1 cellular context compared by ENCODE assay signal in genomic region chr1:25219661-25220251, GRCh38.
A peak's percentile ranks its signal among the peaks of the same experiment; 100 is the strongest.
TF ChIP-seq lines count a peak whose summit lies in the region.

No MANE protein-coding gene starts in this region.

TF ChIP-seq in K562, 482 proteins besides CTCF, POLR2A, EP300 and RAD21:
- TF ChIP-seq FOSL1 (tag; conservative IDR thresholded peaks at IDR 0.05) = peak; percentile 56
- 0 out of 4 replicates have a peak, but pooled peaks of 1 of the 2 experiments have one; percentile 38 for TF ChIP-seq RCOR1 (IDR thresholded peaks at IDR 0.05; ENCODE audit: borderline replicate concordance in 1 of 2, low read depth in 2 of 2, low read length in 2 of 2)
- peak; percentile 49; the same call in 1 of the 2 replicates for TF ChIP-seq CEBPB (tag; IDR thresholded peaks at IDR 0.05)
- TF ChIP-seq RBM17 (IDR thresholded peaks at IDR 0.05; ENCODE audit: borderline replicate concordance, low read depth, low read length) = no peak
- no peak for TF ChIP-seq TAL1 (IDR thresholded peaks at IDR 0.05)
- no peak for TF ChIP-seq HNRNPK (IDR thresholded peaks at IDR 0.05; ENCODE audit: low read depth, low read length, poor library complexity, severe bottlenecking)
- no peak for TF ChIP-seq BCOR (IDR thresholded peaks at IDR 0.05)
- TF ChIP-seq EGR1 (conservative IDR thresholded peaks at IDR 0.05) = peak; percentile 71
- no peak for TF ChIP-seq MEF2D (tag; conservative IDR thresholded peaks at IDR 0.05; ENCODE audit: low read depth)
- TF ChIP-seq ZNF766 (CRISPR knock-in tag; conservative IDR thresholded peaks at IDR 0.05) = no peak
- no peak for TF ChIP-seq MCM3 (IDR thresholded peaks at IDR 0.05)
- no peak for TF ChIP-seq ARID1B (IDR thresholded peaks at IDR 0.05)
- TF ChIP-seq FOXA3 (CRISPR knock-in tag; conservative IDR thresholded peaks at IDR 0.05 in 1 of 2, IDR thresholded peaks at IDR 0.05 in 1 of 2) = no peak
- no peak for TF ChIP-seq STAT5B (CRISPR knock-in tag; IDR thresholded peaks at IDR 0.05)
- TF ChIP-seq ZEB2 (IDR thresholded peaks at IDR 0.05) = no peak
- no peak for TF ChIP-seq BRF2 (IDR thresholded peaks at IDR 0.05; ENCODE audit: borderline replicate concordance, insufficient read depth, insufficient read length)
- TF ChIP-seq RB1 (IDR thresholded peaks at IDR 0.05; ENCODE audit: low read depth) = no peak
- no peak for TF ChIP-seq E2F1 (CRISPR knock-in tag; IDR thresholded peaks at IDR 0.05)
- peak; percentile 60 to 73; a peak in 2 of 4 replicates for TF ChIP-seq KDM1A (IDR thresholded peaks at IDR 0.05)
- no peak for TF ChIP-seq ATF4 (CRISPR knock-in tag; IDR thresholded peaks at IDR 0.05)
- TF ChIP-seq JUND (IDR thresholded peaks at IDR 0.05; ENCODE audit: borderline replicate concordance, low read depth, low read length) = 0 out of 2 replicates have a peak, but pooled peaks have one; percentile 16
- no peak for TF ChIP-seq JUND (tag; IDR thresholded peaks at IDR 0.05; ENCODE audit: borderline replicate concordance, low read depth, low read length)
- TF ChIP-seq CREB3 (tag; conservative IDR thresholded peaks at IDR 0.05; ENCODE audit: low read depth) = no peak
- no peak for TF ChIP-seq ZNF740 (CRISPR knock-in tag; IDR thresholded peaks at IDR 0.05)
- TF ChIP-seq ZNF740 (tag; IDR thresholded peaks at IDR 0.05) = no peak
- no peak for TF ChIP-seq POLR2AphosphoS5 (IDR thresholded peaks at IDR 0.05; ENCODE audit: control insufficient read depth, insufficient read depth, low read depth, low read length)
- TF ChIP-seq RBM34 (IDR thresholded peaks at IDR 0.05; ENCODE audit: borderline replicate concordance, insufficient read depth, low read length) = no peak
- TF ChIP-seq ZNF263 (CRISPR knock-in tag; IDR thresholded peaks at IDR 0.05; ENCODE audit: borderline replicate concordance) = no peak
- TF ChIP-seq ZNF24 (IDR thresholded peaks at IDR 0.05) = no peak
- no peak for TF ChIP-seq ZNF124 (CRISPR knock-in tag; IDR thresholded peaks at IDR 0.05)
- TF ChIP-seq CBFA2T2 (conservative IDR thresholded peaks at IDR 0.05) = no peak
- no peak for TF ChIP-seq ESRRA (IDR thresholded peaks at IDR 0.05; ENCODE audit: borderline replicate concordance, low read depth)
- TF ChIP-seq NFE2L1 (tag; IDR thresholded peaks at IDR 0.05; ENCODE audit: borderline replicate concordance, low read depth) = no peak
- no peak for TF ChIP-seq USF1 (CRISPR knock-in tag; IDR thresholded peaks at IDR 0.05)
- no peak for TF ChIP-seq ARID3B (CRISPR knock-in tag; IDR thresholded peaks at IDR 0.05; ENCODE audit: borderline replicate concordance)
- no peak for TF ChIP-seq RBM22 (IDR thresholded peaks at IDR 0.05; ENCODE audit: low read depth, low read length, poor library complexity, severe bottlenecking)
- no peak for TF ChIP-seq NR2C1 (IDR thresholded peaks at IDR 0.05)
- 0 out of 2 replicates have a peak, but pooled peaks have one; percentile 13 for TF ChIP-seq NR2C1 (tag; IDR thresholded peaks at IDR 0.05)
- peak; percentile 36; the same call in 1 of the 2 replicates for TF ChIP-seq ATF3 (IDR thresholded peaks at IDR 0.05)
- TF ChIP-seq ATF3 (CRISPR knock-in tag; conservative IDR thresholded peaks at IDR 0.05) = no peak
- TF ChIP-seq GTF2A2 (tag; IDR thresholded peaks at IDR 0.05) = no peak
- no peak for TF ChIP-seq FOXA1 (IDR thresholded peaks at IDR 0.05; ENCODE audit: borderline replicate concordance)
- no peak for TF ChIP-seq MBD1 (CRISPR knock-in tag; IDR thresholded peaks at IDR 0.05)
